In the genomic region with DNA sequence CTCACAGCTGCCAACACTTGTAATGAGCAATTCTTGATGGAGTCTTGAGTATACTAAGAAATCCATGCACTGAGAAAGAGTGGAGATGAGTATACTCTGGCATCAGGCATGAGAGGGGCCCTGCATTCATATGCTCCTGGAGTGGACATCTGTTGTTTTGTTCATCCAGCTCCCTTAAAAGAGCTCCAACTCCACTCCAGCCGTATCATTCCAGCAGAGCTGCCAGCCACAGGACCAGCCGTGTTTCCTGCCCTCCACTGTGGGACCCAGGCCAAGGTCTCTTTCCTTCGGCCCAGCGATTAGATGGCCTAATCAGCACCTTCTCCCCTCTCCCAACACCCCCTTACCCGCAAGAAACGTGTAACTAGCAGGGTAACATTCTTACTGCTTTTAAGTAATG, we compare ENCODE assay signal across 20 cellular contexts.
DNase-seq lines count a peak whose midpoint lies in the region; ATAC-seq, FAIRE-seq and TF ChIP-seq lines count a peak whose summit lies in the region.
"Had no signal": no experiment of that assay in that cellular context is flagged by ENCODE, and none has a peak within 500 bp of the region (broad histone marks: within the 10 kb centered on the region; RNA-seq: fewer than 3 reads in every experiment).

No MANE protein-coding gene starts in this region.

- no peaks in the 10 kb centered on the region for H3K27me3 Mint-ChIP-seq in GM23338 (ENCODE audit: insufficient read depth, low read depth, poor library complexity)

- no peak overlapping the region for H3K9ac ChIP-seq in keratinocyte (ENCODE audit: control insufficient read depth, extremely low read depth, insufficient read depth, low read length)

- in situ Hi-C loops in GM13977 (cut with MboI; ENCODE audit: low pct_unique_long_range_greater_than_20kb, low sequenced_read_pairs, unreplicated experiment), result no loop called here

- H2AFZ ChIP-seq in GM23338 (0 out of 2 replicates have a peak overlapping the region, but pooled peaks have one; percentile 33), keratinocyte (ENCODE audit: control insufficient read depth, low read length) (peak overlapping the region; percentile 34)

- TF ChIP-seq CTCF in AG10803 (conservative IDR thresholded peaks at IDR 0.05; ENCODE audit: low read length), result no peak
- no peak for TF ChIP-seq CTCF in GM23338 (conservative IDR thresholded peaks at IDR 0.05; ENCODE audit: low read depth in 2 of 2)
- no peak for TF ChIP-seq CTCF in choroid plexus epithelial cell (conservative IDR thresholded peaks at IDR 0.05; ENCODE audit: low read depth, low read length)
- no peak for TF ChIP-seq CTCF in keratinocyte (optimal IDR thresholded peaks at IDR 0.05 in 1 of 3, IDR thresholded peaks at IDR 0.05 in 1 of 3, conservative IDR thresholded peaks at IDR 0.05 in 1 of 3; ENCODE audit: extremely low read depth in 1 of 3, insufficient read depth in 2 of 3, low read length in 3 of 3)
- TF ChIP-seq CTCF in GM13977 (IDR thresholded peaks at IDR 0.05; ENCODE audit: extremely low read depth, insufficient read depth, missing control alignments), result no peak

- H3K9me1 ChIP-seq in keratinocyte (ENCODE audit: control insufficient read depth, extremely low read depth, insufficient read depth, low read length), result no peaks in the 10 kb centered on the region

- H3K36me3 ChIP-seq in GM23338 (ENCODE audit: insufficient read depth) (no peaks in the 10 kb centered on the region), keratinocyte (ENCODE audit: control insufficient read depth in 2 of 2, extremely low read depth in 1 of 2, insufficient read depth in 2 of 2, low read length in 2 of 2) (no peaks in the 10 kb centered on the region)
- H3K36me3 ChIP-seq: gastrocnemius medialis, WERI-Rb-1 had no signal

- H3K4me3 ChIP-seq in AG10803 (ENCODE audit: low read length) (peak overlapping the region; percentile 34), GM23338 (no peak overlapping the region), choroid plexus epithelial cell (ENCODE audit: low read depth, low read length) (no peak overlapping the region), keratinocyte (ENCODE audit: control insufficient read depth in 2 of 3, extremely low read depth in 1 of 3, insufficient read depth in 2 of 3, low read depth in 1 of 3, low read length in 3 of 3) (no peak overlapping the region)
- H3K4me3 ChIP-seq: gastrocnemius medialis had no signal

- H3K4me1 ChIP-seq in GM23338 (ENCODE audit: insufficient read depth), result 0 out of 2 replicates have a peak, but pooled peaks cover 4% of the 10 kb centered on the region
- H3K4me1 ChIP-seq in keratinocyte (ENCODE audit: control insufficient read depth, extremely low read depth, insufficient read depth, low read length), result peaks cover 9% of the 10 kb centered on the region

- no peak overlapping the region for H3K27ac ChIP-seq in GM23338 (ENCODE audit: low read depth)
- no peak overlapping the region for H3K27ac ChIP-seq in keratinocyte (ENCODE audit: control insufficient read depth, insufficient read depth, low read length)
- H3K27ac ChIP-seq: gastrocnemius medialis, WERI-Rb-1 had no signal

- FAIRE-seq in keratinocyte (lab: Jason Lieb, UNC) (no peak), GM12892 (lab: Jason Lieb, UNC) (no peak)
- FAIRE-seq: endometrium, urothelium cell line had no signal

- no peaks in the 10 kb centered on the region for H3F3A ChIP-seq in GM23338 (replicated peaks; ENCODE audit: low read depth)

- no peaks in the 10 kb centered on the region for H3K79me2 ChIP-seq in GM23338 (replicated peaks; ENCODE audit: insufficient read depth)
- H3K79me2 ChIP-seq in keratinocyte (ENCODE audit: control insufficient read depth, insufficient read depth, low read length), result no peaks in the 10 kb centered on the region

- ATAC-seq in GM23338, result no peak
- ATAC-seq: gastrocnemius medialis, T-helper 17 cell had no signal

- H3K4me3 Mint-ChIP-seq in GM23338, result no peak overlapping the region
- H3K4me3 Mint-ChIP-seq: T-helper 17 cell had no signal

- H3K27ac Mint-ChIP-seq in GM23338, result no peak overlapping the region
- H3K27ac Mint-ChIP-seq: T-helper 17 cell had no signal

- no peaks in the 10 kb centered on the region for H3K9me3 Mint-ChIP-seq in GM23338

- peaks cover 4% of the 10 kb centered on the region; the same call in 1 of the 2 replicates for H3K9me2 ChIP-seq in GM23338 (ENCODE audit: insufficient read depth)

- H3K27me3 ChIP-seq in GM23338 (ENCODE audit: insufficient read depth) (no peaks in the 10 kb centered on the region), keratinocyte (ENCODE audit: control insufficient read depth, extremely low read depth, insufficient read depth, low read length) (no peaks in the 10 kb centered on the region)
- H3K27me3 ChIP-seq: gastrocnemius medialis had no signal

- H3K9me3 ChIP-seq in keratinocyte (ENCODE audit: control insufficient read depth, low read depth, low read length), result no peaks in the 10 kb centered on the region
- H3K9me3 ChIP-seq: gastrocnemius medialis had no signal

- H4K20me1 ChIP-seq in GM23338 (replicated peaks; ENCODE audit: insufficient read depth) (no peaks in the 10 kb centered on the region), keratinocyte (ENCODE audit: control insufficient read depth, extremely low read depth, insufficient read depth, low read length) (no peaks in the 10 kb centered on the region)

- dilution Hi-C loops in keratinocyte (cut with MboI; ENCODE audit: extremely low pct_ligation_motif_present, low sequenced_read_pairs), result no loop called here

- DNase-seq in AG10803 (ENCODE audit: low read depth), result peak; percentile 57
- no peak for DNase-seq in GM23338 (ENCODE audit: low spot score)
- DNase-seq in choroid plexus epithelial cell (ENCODE audit: low read depth), result peak; percentile 27
- DNase-seq in keratinocyte (ENCODE audit: low read depth, low spot score), result no peak
- no peak for DNase-seq in inferior parietal cortex (ENCODE audit: extremely low spot score)
- DNase-seq in GM12892 (ENCODE audit: insufficient read length), result no peak
- no peak for DNase-seq in GM13977 (ENCODE audit: low spot score)
- no peak for DNase-seq in activated CD4-positive, alpha-beta T cell treated with anti-CD3 and anti-CD28 coated beads for 4 hours
- DNase-seq: activated CD4-positive, alpha-beta T cell treated with anti-CD3 and anti-CD28 coated beads, Interleukin-2, amount 50 U/mL, for 48 hours; activated naive CD4-positive, alpha-beta T cell; aorta; COR-L47; gastrocnemius medialis; NCI-H1436; SHP77 treated with DMSO at 0.1 percent for 48 hours; stimulated activated CD4-positive, alpha-beta T cell treated with anti-CD3 and anti-CD28 coated beads, Interleukin-4, amount 100 ng/mL, for 1 hour; T-helper 17 cell; WERI-Rb-1 had no signal

- H3K36me3 Mint-ChIP-seq in GM23338 (ENCODE audit: low read depth), result no peaks in the 10 kb centered on the region

- H3K4me2 ChIP-seq in GM23338, result no peak overlapping the region
- no peak overlapping the region for H3K4me2 ChIP-seq in keratinocyte (ENCODE audit: control insufficient read depth, extremely low read depth, insufficient read depth, low read depth, low read length)

- TF ChIP-seq POLR2A in GM12892 (IDR thresholded peaks at IDR 0.05; ENCODE audit: low read depth, low read length), result no peak

- peaks cover 2% of the 10 kb centered on the region; the same call in 2 of the 3 replicates for H3K4me1 Mint-ChIP-seq in GM23338
- H3K4me1 Mint-ChIP-seq: T-helper 17 cell had no signal

TF ChIP-seq in GM23338, 12 proteins besides CTCF, POLR2A, EP300 and RAD21 (continues in another document):
- no peak for TF ChIP-seq NANOG (IDR thresholded peaks at IDR 0.05; ENCODE audit: borderline replicate concordance)
- TF ChIP-seq POLR2AphosphoS5 (IDR thresholded peaks at IDR 0.05; ENCODE audit: low read depth), result no peak
- no peak for TF ChIP-seq CREB1 (CRISPR knock-in tag; IDR thresholded peaks at IDR 0.05; ENCODE audit: low read depth)
- no peak for TF ChIP-seq STAT1 (IDR thresholded peaks at IDR 0.05; ENCODE audit: unreplicated experiment)

Comparison
In these comparisons a context has a peak if more than half of its experiments do, and no peak if none do; other contexts are left out.
1. DNase-seq: peak in AG10803 (single experiment) and choroid plexus epithelial cell (single experiment); none in GM23338 (single experiment), keratinocyte (single experiment), inferior parietal cortex (single experiment), GM12892 (single experiment), GM13977 (single experiment) and activated CD4-positive, alpha-beta T cell treated with anti-CD3 and anti-CD28 coated beads for 4 hours (0 of 2).